ENCODE assay signal across 9 cellular contexts in the genomic region with DNA sequence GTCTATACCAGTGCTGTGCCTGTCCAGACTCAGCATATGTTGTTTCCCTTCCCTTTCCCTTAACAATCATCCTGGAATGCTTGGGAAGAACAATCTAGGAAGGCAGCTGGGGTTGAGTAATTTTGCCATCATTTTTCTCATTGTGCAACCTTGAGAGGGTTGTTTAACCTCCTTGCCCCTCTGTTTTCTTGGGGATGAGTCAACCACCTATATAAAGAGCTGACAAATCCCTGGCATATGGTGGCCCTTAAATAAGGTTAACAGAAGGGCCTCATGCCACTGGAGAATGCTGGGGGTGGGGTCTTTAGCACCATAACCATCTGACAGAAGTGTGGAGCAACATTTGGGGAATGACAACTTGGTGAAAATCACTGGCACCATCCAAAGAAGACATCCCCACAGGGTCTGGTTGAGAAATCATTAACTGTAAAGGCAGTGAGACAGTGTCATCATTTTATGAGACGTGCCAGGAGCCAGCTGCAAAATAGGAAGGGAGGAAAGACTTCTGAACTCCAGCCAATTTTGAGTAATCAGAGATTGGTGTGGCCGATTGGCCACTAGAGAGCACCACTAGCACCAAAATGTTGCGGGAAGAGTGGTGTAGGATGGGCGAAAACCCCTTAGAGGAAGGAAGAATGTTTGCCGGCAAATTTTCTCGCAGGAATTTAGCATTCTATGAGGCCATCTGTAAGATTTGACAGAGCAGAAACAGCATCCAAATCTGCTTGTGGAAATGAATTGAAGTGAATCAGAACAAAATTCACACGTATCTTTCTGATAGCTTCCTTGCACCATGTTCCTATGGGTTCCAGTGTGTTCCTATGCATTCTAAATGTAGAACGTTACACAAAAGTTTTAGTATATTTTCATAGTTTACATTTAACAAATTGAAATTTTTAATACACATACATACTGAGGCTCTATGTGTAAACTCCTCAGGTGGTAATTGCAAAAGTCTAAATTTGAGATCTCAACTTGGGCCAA.
DNase-seq lines count a peak whose midpoint lies in the region; ATAC-seq and TF ChIP-seq lines count a peak whose summit lies in the region.
"Had no signal": no experiment of that assay in that cellular context is flagged by ENCODE, and none has a peak within 500 bp of the region (broad histone marks: within the 10 kb centered on the region; RNA-seq: fewer than 3 reads in every experiment).

No MANE protein-coding gene starts in this region.

- H3K36me3 Mint-ChIP-seq in activated naive CD8-positive, alpha-beta T cell treated with anti-CD3 and anti-CD28 coated beads for 36 hours = no peaks in the 10 kb centered on the region
- peaks cover 2% of the 10 kb centered on the region for H3K36me3 Mint-ChIP-seq in T-helper 17 cell (ENCODE audit: low read depth)
- H3K36me3 Mint-ChIP-seq: T-cell had no signal

- H3K4me3 ChIP-seq in BJ (ENCODE audit: low read depth, low read length) (no peak overlapping the region), NB4 (ENCODE audit: low read depth, low read length) (no peak overlapping the region), dorsolateral prefrontal cortex (peak overlapping the region in 6 of 59 donors; percentile 1 to 34 (median 18))

- intact Hi-C loops in dorsolateral prefrontal cortex (cut with DNase I) = loop anchor here (1.0 to 10.0 kb wide), 2 partner anchors 97 to 98 kb away; no protein-coding TSS in a partner anchor

- POLR2A ChIA-PET in BJ (lab: Charles Lee) = interaction anchor here (0.6 kb wide), 1 partner anchor 87 kb away, joined by 3 read pairs; no protein-coding TSS in a partner anchor

- H3K4me3 Mint-ChIP-seq in activated naive CD8-positive, alpha-beta T cell treated with anti-CD3 and anti-CD28 coated beads for 36 hours = no peak overlapping the region
- no peak overlapping the region for H3K4me3 Mint-ChIP-seq in T-helper 17 cell
- H3K4me3 Mint-ChIP-seq: T-cell had no signal

- CTCF ChIA-PET in BJ (lab: Yijun Ruan, JAX) = interaction anchor here (0.6 to 1.8 kb wide), 5 partner anchors 8 to 98 kb away, joined by 3 to 4 read pairs (median 3); no protein-coding TSS in a partner anchor

- TF ChIP-seq POLR2A in NB4 (IDR thresholded peaks at IDR 0.05; ENCODE audit: extremely low read depth, insufficient read length) = no peak

- peak; percentile 93 for DNase-seq in BJ (ENCODE audit: low read depth)
- peak; percentile 4 for DNase-seq in NB4 (ENCODE audit: low read depth)
- peak in 3 of 10 donors; percentile 32 to 42 (median 40) for DNase-seq in dorsolateral prefrontal cortex
- DNase-seq in myocyte (ENCODE audit: low read depth) = peak; percentile 88
- no peak for DNase-seq in activated naive CD8-positive, alpha-beta T cell treated with anti-CD3 and anti-CD28 coated beads for 36 hours
- DNase-seq in T-helper 17 cell = no peak
- no peak for DNase-seq in AG08396 (ENCODE audit: low spot score)
- DNase-seq in central memory CD4-positive, alpha-beta T cell = no peak
- DNase-seq: T-cell had no signal

- H3K27me3 ChIP-seq in BJ (ENCODE audit: control insufficient read depth, insufficient read depth, low read length) (no peaks in the 10 kb centered on the region), dorsolateral prefrontal cortex (peaks cover 0 to 5% (median 0%) of the 10 kb centered on the region in 45 donors)

- peak; percentile 47 for TF ChIP-seq CTCF in BJ (IDR thresholded peaks at IDR 0.05; ENCODE audit: insufficient read depth, low read depth, low read length)
- TF ChIP-seq CTCF in NB4 (IDR thresholded peaks at IDR 0.05; ENCODE audit: low read depth, low read length) = no peak
- TF ChIP-seq CTCF in dorsolateral prefrontal cortex (IDR thresholded peaks at IDR 0.05 in 54 of 56, conservative IDR thresholded peaks at IDR 0.05 in 2 of 56; ENCODE audit: low read depth in 1 of 56, partially characterized antibody in 56 of 56) = peak in 55 of 56 donors; percentile 10 to 72 (median 54)

- H3K9me3 ChIP-seq in T-helper 17 cell (ENCODE audit: control insufficient read depth, low read length, poor library complexity, severe bottlenecking) = no peaks in the 10 kb centered on the region

- no peaks in the 10 kb centered on the region for H3K36me3 ChIP-seq in BJ (ENCODE audit: control insufficient read depth, insufficient read depth, low read length)

- H3K27ac Mint-ChIP-seq in activated naive CD8-positive, alpha-beta T cell treated with anti-CD3 and anti-CD28 coated beads for 36 hours = no peak overlapping the region
- no peak overlapping the region for H3K27ac Mint-ChIP-seq in T-helper 17 cell
- H3K27ac Mint-ChIP-seq: T-cell had no signal

- H3K9me3 Mint-ChIP-seq in activated naive CD8-positive, alpha-beta T cell treated with anti-CD3 and anti-CD28 coated beads for 36 hours = no peaks in the 10 kb centered on the region

- ATAC-seq in T-helper 17 cell = no peak
- ATAC-seq: T-cell had no signal

- peak overlapping the region in 54 of 59 donors; percentile 17 to 94 (median 80) for H3K27ac ChIP-seq in dorsolateral prefrontal cortex

- no peaks in the 10 kb centered on the region for H3K4me1 Mint-ChIP-seq in activated naive CD8-positive, alpha-beta T cell treated with anti-CD3 and anti-CD28 coated beads for 36 hours
- H3K4me1 Mint-ChIP-seq in T-helper 17 cell = no peaks in the 10 kb centered on the region
- H3K4me1 Mint-ChIP-seq: T-cell had no signal

- H3K27me3 Mint-ChIP-seq in activated naive CD8-positive, alpha-beta T cell treated with anti-CD3 and anti-CD28 coated beads for 36 hours = peaks cover 12% of the 10 kb centered on the region
- peaks cover 12% of the 10 kb centered on the region for H3K27me3 Mint-ChIP-seq in T-helper 17 cell

Comparison
In these comparisons a context has a peak if more than half of its experiments do, and no peak if none do; other contexts are left out.
1. DNase-seq: peak in BJ (single experiment), NB4 (single experiment) and myocyte (single experiment); none in activated naive CD8-positive, alpha-beta T cell treated with anti-CD3 and anti-CD28 coated beads for 36 hours (single experiment), T-helper 17 cell (0 of 3), AG08396 (single experiment) and central memory CD4-positive, alpha-beta T cell (single experiment).